In genomic region chr11:10540915-10541591, GRCh38 we compare ENCODE assay signal across 8 cellular contexts. TPM values are rescaled to one million over a fixed set of nuclear protein-coding genes. Genes with fewer than 3 reads are reported as not detected.
DNase-seq lines count a peak whose midpoint lies in the region; ATAC-seq and TF ChIP-seq lines count a peak whose summit lies in the region.

Gene RNF141, minus strand, starts transcription at chr11:10541187. Its CDS starts 7,029 bp downstream, at chr11:10534158.

- DNase-seq in DND-41 = peak; percentile 92
- peak; percentile 96 to 99 (median 98) for DNase-seq in Peyer's patch
- peak; percentile 91 to 93 for DNase-seq in activated T-helper 1 cell treated with anti-CD3 and anti-CD28 coated beads, Interleukin-2, amount 50 U/mL, for 16 hours (ENCODE audit: low read depth in 1 of 2, low spot score in 1 of 2)
- peak; percentile 86 to 89 for DNase-seq in fibroblast of lung (ENCODE audit: low read depth in 2 of 2)
- peak; percentile 85 to 96 (median 94) for DNase-seq in naive thymus-derived CD8-positive, alpha-beta T cell
- peak; percentile 94 for DNase-seq in stimulated activated naive CD4-positive, alpha-beta T cell treated with Interleukin-2 at 50 U/mL for 16 hours (lab: John Stamatoyannopoulos, UW)

- peaks cover 8 to 58% (median 21%) of the 10 kb centered on the region in 4 donors for H3K4me1 Mint-ChIP-seq in naive thymus-derived CD8-positive, alpha-beta T cell

- H3K27me3 ChIP-seq in DND-41 (ENCODE audit: insufficient read depth, low read length, poor library complexity) = no peaks in the 10 kb centered on the region
- H3K27me3 ChIP-seq in KMS-11 (ENCODE audit: insufficient read depth, low read depth) = no peaks in the 10 kb centered on the region
- no peaks in the 10 kb centered on the region for H3K27me3 ChIP-seq in Peyer's patch
- no peaks in the 10 kb centered on the region for H3K27me3 ChIP-seq in fibroblast of lung (ENCODE audit: control insufficient read depth, insufficient read depth, low read length)

- H3K36me3 ChIP-seq in DND-41 (ENCODE audit: insufficient read depth, low read length) (no peaks in the 10 kb centered on the region), KMS-11 (ENCODE audit: insufficient read depth) (no peaks in the 10 kb centered on the region), Peyer's patch (no peaks in the 10 kb centered on the region), fibroblast of lung (ENCODE audit: control insufficient read depth, insufficient read depth, low read length) (no peaks in the 10 kb centered on the region)

- peak; percentile 93 to 96 for TF ChIP-seq POLR2A in Peyer's patch (IDR thresholded peaks at IDR 0.05)

- H3K4me3 ChIP-seq in DND-41 (ENCODE audit: low read depth in 1 of 2, low read length in 2 of 2) (peak within 1 kb of the TSS; percentile 46 to 96), KMS-11 (IDR thresholded peaks at IDR 0.05; ENCODE audit: insufficient read depth, low read depth, low read length) (no peak within 1 kb of the TSS), Peyer's patch (peak within 1 kb of the TSS; percentile 69 to 84 (median 76)), fibroblast of lung (replicated peaks in 1 of 4; ENCODE audit: control extremely low read depth in 1 of 4, insufficient read depth in 1 of 4, low read depth in 3 of 4, low read length in 4 of 4) (peak within 1 kb of the TSS; percentile 63 to 92 (median 86))

- TF ChIP-seq CTCF in DND-41 (IDR thresholded peaks at IDR 0.05; ENCODE audit: borderline replicate concordance, extremely low read depth, low read length, poor library complexity, severe bottlenecking) (peak; percentile 91), KMS-11 (conservative IDR thresholded peaks at IDR 0.05; ENCODE audit: low read depth, low read length) (peak; percentile 66), Peyer's patch (IDR thresholded peaks at IDR 0.05) (peak; percentile 73 to 92 (median 86)), fibroblast of lung (conservative IDR thresholded peaks at IDR 0.05 in 1 of 2, IDR thresholded peaks at IDR 0.05 in 1 of 2; ENCODE audit: low read depth in 1 of 2, low read length in 2 of 2) (peak; percentile 60 to 76)

- no peaks in the 10 kb centered on the region for H3K36me3 Mint-ChIP-seq in naive thymus-derived CD8-positive, alpha-beta T cell

- H3K9me3 Mint-ChIP-seq in naive thymus-derived CD8-positive, alpha-beta T cell = peaks cover 0 to 2% (median 0%) of the 10 kb centered on the region in 9 donors

- ATAC-seq in DND-41 (ENCODE audit: insufficient read depth, low read depth) (peak; percentile 96), GM21737 (IDR thresholded peaks at IDR 0.05; ENCODE audit: unreplicated experiment) (peak; percentile 99)
- peak; percentile 95 for ATAC-seq in naive thymus-derived CD8-positive, alpha-beta T cell

- H3K9me3 ChIP-seq in DND-41 (ENCODE audit: insufficient read depth, low read length, severe bottlenecking) = peaks cover 4% of the 10 kb centered on the region
- H3K9me3 ChIP-seq in Peyer's patch = no peaks in the 10 kb centered on the region
- H3K9me3 ChIP-seq in fibroblast of lung (ENCODE audit: control insufficient read depth, insufficient read depth, low read depth, low read length) = no peaks in the 10 kb centered on the region

- peak within 1 kb of the TSS; percentile 81 to 98 (median 94) for H3K27ac Mint-ChIP-seq in naive thymus-derived CD8-positive, alpha-beta T cell

- H2AFZ ChIP-seq in DND-41 (ENCODE audit: low read depth, low read length) (peak within 1 kb of the TSS; percentile 98), KMS-11 (ENCODE audit: low read depth) (peak within 1 kb of the TSS; percentile 91), fibroblast of lung (ENCODE audit: low read length) (peak within 1 kb of the TSS; percentile 87)

- peak within 1 kb of the TSS; percentile 76 for H3K27ac ChIP-seq in DND-41 (ENCODE audit: low read length)
- H3K27ac ChIP-seq in KMS-11 = peak within 1 kb of the TSS; percentile 50
- peak within 1 kb of the TSS; percentile 88 to 92 (median 90) for H3K27ac ChIP-seq in Peyer's patch
- peak within 1 kb of the TSS; percentile 90 for H3K27ac ChIP-seq in fibroblast of lung (ENCODE audit: insufficient read depth, low read length)

- peak within 1 kb of the TSS; percentile 90 for H3K9ac ChIP-seq in DND-41 (ENCODE audit: low read depth, low read length)
- H3K9ac ChIP-seq in KMS-11 = peak within 1 kb of the TSS; percentile 76
- peak within 1 kb of the TSS; percentile 95 for H3K9ac ChIP-seq in fibroblast of lung (ENCODE audit: insufficient read depth, low read length)

- peak within 1 kb of the TSS; percentile 97 for H3K4me2 ChIP-seq in DND-41 (ENCODE audit: insufficient read depth, low read length)
- H3K4me2 ChIP-seq in KMS-11 = peak within 1 kb of the TSS; percentile 79
- peak within 1 kb of the TSS; percentile 93 for H3K4me2 ChIP-seq in fibroblast of lung (ENCODE audit: extremely low read depth, insufficient read depth, low read length)

- H3K79me2 ChIP-seq in DND-41 (ENCODE audit: insufficient read depth, low read length) = peaks cover 15% of the 10 kb centered on the region
- H3K79me2 ChIP-seq in KMS-11 (ENCODE audit: insufficient read depth, low read depth) = no peaks in the 10 kb centered on the region
- peaks cover 9% of the 10 kb centered on the region for H3K79me2 ChIP-seq in fibroblast of lung (ENCODE audit: control insufficient read depth, insufficient read depth, low read length)

- H3K27me3 Mint-ChIP-seq in naive thymus-derived CD8-positive, alpha-beta T cell = peaks cover 0 to 2% (median 0%) of the 10 kb centered on the region in 5 donors

- peak within 1 kb of the TSS; percentile 82 to 93 (median 90) for H3K4me3 Mint-ChIP-seq in naive thymus-derived CD8-positive, alpha-beta T cell

- H4K20me1 ChIP-seq in DND-41 (ENCODE audit: insufficient read depth, low read length) (no peaks in the 10 kb centered on the region), KMS-11 (ENCODE audit: insufficient read depth) (no peaks in the 10 kb centered on the region), fibroblast of lung (ENCODE audit: control insufficient read depth, extremely low read depth, insufficient read depth, low read length) (no peaks in the 10 kb centered on the region)

- peaks cover 21% of the 10 kb centered on the region for H3K4me1 ChIP-seq in DND-41 (ENCODE audit: insufficient read depth, low read length)
- peaks cover 7% of the 10 kb centered on the region for H3K4me1 ChIP-seq in KMS-11 (ENCODE audit: low read depth, poor library complexity, severe bottlenecking)
- peaks cover 0 to 7% (median 0%) of the 10 kb centered on the region in 4 donors for H3K4me1 ChIP-seq in Peyer's patch
- H3K4me1 ChIP-seq in fibroblast of lung (ENCODE audit: control insufficient read depth, extremely low read depth, insufficient read depth, low read length) = no peaks in the 10 kb centered on the region

- POLR2A ChIA-PET in naive thymus-derived CD8-positive, alpha-beta T cell (lab: Charles Lee) = interaction anchor here (0.8 to 2.6 kb wide), 18 partner anchors 18 to 1080 kb away, joined by 3 to 15 read pairs (median 4); partner anchors contain the start of genes AMPD3, CTR9, EIF4G2 and ZBED5

RNA-seq across cellular contexts. Expression of gene RNF141, which starts in this region (rescaled TPM):
- 10 to 100 TPM; 28.1 to 35.1 (median 33.5) TPM for total RNA-seq in Peyer's patch
- total RNA-seq in fibroblast of lung = 26.2 and 32.5 TPM in 2 replicates
- 29.6 and 43.5 TPM in 2 replicates for polyA plus RNA-seq in fibroblast of lung
- polyA plus RNA-seq in fibroblast of lung (2012) = 31.4 and 43.3 TPM in 2 replicates
- polyA minus RNA-seq in fibroblast of lung (ENCODE audit: low replicate concordance) = 1.9 and 2.5 TPM in 2 replicates
- total RNA-seq in naive thymus-derived CD8-positive, alpha-beta T cell = 10 to 100 TPM; 18.8 to 19.3 TPM
- polyA plus RNA-seq in naive thymus-derived CD8-positive, alpha-beta T cell = 10 to 100 TPM; 20.5 to 22.9 (median 22.8) TPM
